23 cellular contexts compared by ENCODE assay signal in genomic region chr2:159163935-159164334, GRCh38.
DNase-seq lines count a peak whose midpoint lies in the region; ATAC-seq, FAIRE-seq and TF ChIP-seq lines count a peak whose summit lies in the region.
"Had no signal": no experiment of that assay in that cellular context is flagged by ENCODE, and none has a peak within 500 bp of the region (broad histone marks: within the 10 kb centered on the region; RNA-seq: fewer than 3 reads in every experiment).

No MANE protein-coding gene starts in this region.

- H3K9me3 ChIP-seq in heart right ventricle, result peaks cover 0 to 3% (median 0%) of the 10 kb centered on the region in 11 donors
- H3K9me3 ChIP-seq: A549, BE2C had no signal

- FAIRE-seq in D721Med (lab: Jason Lieb, UNC), result no peak
- FAIRE-seq: A549, colon had no signal

- no peak for DNase-seq in heart right ventricle
- DNase-seq in Right ventricle myocardium inferior (ENCODE audit: missing footprints), result no peak
- DNase-seq in Jurkat, Clone E6-1 (ENCODE audit: low read depth, low spot score), result peak; percentile 89
- peak; percentile 21 for DNase-seq in amniotic epithelial cell (ENCODE audit: low read depth)
- no peak for DNase-seq in type B pancreatic cell (ENCODE audit: extremely low spot score, unreplicated experiment)
- no peak for DNase-seq in D721Med (ENCODE audit: insufficient read length, low spot score)
- no peak for DNase-seq in DMS153 (lab: John Stamatoyannopoulos, UW)
- DNase-seq in glutamatergic neuron, result no peak
- DNase-seq: activated CD4-positive, CD25-positive, alpha-beta regulatory T cell treated with anti-CD3 and anti-CD28 coated beads, Interleukin-2, amount 50 U/mL, for 72 hours; activated CD8-positive, alpha-beta T cell treated with anti-CD3 and anti-CD28 coated beads for 36 hours; activated effector memory CD4-positive, alpha-beta T cell treated with anti-CD3 and anti-CD28 coated beads, Interleukin-2, amount 50 U/mL, for 16 hours; activated T-cell treated with anti-CD3 and anti-CD28 coated beads for 4 hours; BE2C; EL; HCEC 1CT; kidney glomerular epithelial cell; mesendoderm; naive thymus-derived CD4-positive, alpha-beta T cell; NCI-H526 treated with DMSO at 0.1 percent for 48 hours; T1000 had no signal

- H3K27me3 ChIP-seq in heart right ventricle, result no peaks in the 10 kb centered on the region
- H3K27me3 ChIP-seq: BE2C had no signal

- H3K36me3 Mint-ChIP-seq in type B pancreatic cell (peaks cover 51% of the 10 kb centered on the region), glutamatergic neuron (ENCODE audit: unreplicated experiment) (no peaks in the 10 kb centered on the region)
- H3K36me3 Mint-ChIP-seq: naive thymus-derived CD4-positive, alpha-beta T cell had no signal

- TF ChIP-seq CTCF in heart right ventricle (IDR thresholded peaks at IDR 0.05), result no peak
- TF ChIP-seq CTCF in type B pancreatic cell (conservative IDR thresholded peaks at IDR 0.05), result no peak
- TF ChIP-seq CTCF in D721Med (IDR thresholded peaks at IDR 0.05; ENCODE audit: insufficient read depth, missing control alignments), result no peak
- no peak for TF ChIP-seq CTCF in glutamatergic neuron (IDR thresholded peaks at IDR 0.05; ENCODE audit: partially characterized antibody, unreplicated experiment)

- H3K4me3 Mint-ChIP-seq in type B pancreatic cell (no peak overlapping the region), glutamatergic neuron (ENCODE audit: unreplicated experiment) (no peak overlapping the region)
- H3K4me3 Mint-ChIP-seq: activated CD8-positive, alpha-beta T cell treated with anti-CD3 and anti-CD28 coated beads for 36 hours; brain; naive thymus-derived CD4-positive, alpha-beta T cell had no signal

- intact Hi-C loops in heart right ventricle (cut with DNase I), result no loop called here
- intact Hi-C loops in Right ventricle myocardium inferior (cut with DNase I), result no loop called here

- H3K4me1 ChIP-seq in heart right ventricle, result peaks cover 8 to 55% (median 35%) of the 10 kb centered on the region in 9 donors
- H3K4me1 ChIP-seq: A549, BE2C had no signal

- no peaks in the 10 kb centered on the region for H3K9me3 Mint-ChIP-seq in type B pancreatic cell
- no peaks in the 10 kb centered on the region for H3K9me3 Mint-ChIP-seq in glutamatergic neuron (ENCODE audit: unreplicated experiment)
- H3K9me3 Mint-ChIP-seq: naive thymus-derived CD4-positive, alpha-beta T cell had no signal

- H3K27ac ChIP-seq in heart right ventricle, result peak overlapping the region in 9 of 10 donors; percentile 43 to 88 (median 81)
- H3K27ac ChIP-seq: A549 had no signal

- H3K27me3 Mint-ChIP-seq in type B pancreatic cell (no peaks in the 10 kb centered on the region), glutamatergic neuron (ENCODE audit: unreplicated experiment) (peaks cover 6% of the 10 kb centered on the region)
- H3K27me3 Mint-ChIP-seq: activated CD8-positive, alpha-beta T cell treated with anti-CD3 and anti-CD28 coated beads for 36 hours; brain had no signal

- no peak overlapping the region for H3K4me3 ChIP-seq in heart right ventricle
- H3K4me3 ChIP-seq in Jurkat, Clone E6-1 (ENCODE audit: low read length), result no peak overlapping the region; the same call in 1 of the 2 replicates
- H3K4me3 ChIP-seq: A549 had no signal

- peaks cover 29% of the 10 kb centered on the region for H3K4me1 Mint-ChIP-seq in type B pancreatic cell (ENCODE audit: unreplicated experiment)
- peaks cover 9% of the 10 kb centered on the region for H3K4me1 Mint-ChIP-seq in glutamatergic neuron (ENCODE audit: low read depth, unreplicated experiment)

- peak overlapping the region; percentile 74 for H3K27ac Mint-ChIP-seq in type B pancreatic cell
- no peak overlapping the region for H3K27ac Mint-ChIP-seq in glutamatergic neuron (ENCODE audit: unreplicated experiment)
- H3K27ac Mint-ChIP-seq: activated CD8-positive, alpha-beta T cell treated with anti-CD3 and anti-CD28 coated beads for 36 hours had no signal

- ATAC-seq in heart right ventricle, result no peak
- ATAC-seq in Right ventricle myocardium inferior, result no peak
- ATAC-seq: A549; activated CD8-positive, alpha-beta T cell treated with anti-CD3 and anti-CD28 coated beads for 36 hours; naive thymus-derived CD4-positive, alpha-beta T cell had no signal

- 64 to 66% methylated on average over 6 of the region's 6 CpGs for WGBS in heart right ventricle, 2 donors

- peaks cover 0 to 59% (median 8%) of the 10 kb centered on the region in 9 donors for H3K36me3 ChIP-seq in heart right ventricle
- H3K36me3 ChIP-seq: BE2C had no signal

Comparison
In these comparisons a context has a peak if more than half of its experiments do, and no peak if none do; other contexts are left out.
1. DNase-seq: peak in Jurkat, Clone E6-1 (single experiment) and amniotic epithelial cell (single experiment); none in heart right ventricle (0 of 2), Right ventricle myocardium inferior (single experiment), type B pancreatic cell (single experiment), D721Med (single experiment), DMS153 (single experiment) and glutamatergic neuron (single experiment).